ENCODE assay signal across 8 cellular contexts in genomic region chr20:25309395-25310267, GRCh38.
DNase-seq lines count a peak whose midpoint lies in the region; ATAC-seq lines count a peak whose summit lies in the region.

No MANE protein-coding gene starts in this region.

- H3K9me3 Mint-ChIP-seq in activated naive CD8-positive, alpha-beta T cell treated with anti-CD3 and anti-CD28 coated beads, Interleukin-2, amount 10 ng/mL, durations not matched to agents 7 days and 5 days = no peaks in the 10 kb centered on the region
- no peaks in the 10 kb centered on the region for H3K9me3 Mint-ChIP-seq in stimulated activated memory B cell treated with anti-CD40 and anti-IgM and Interleukin-4, amounts not matched to agents 10 μg/mL and 1 μg/mL and 100 μg/mL, for 72 hours

- H3K36me3 Mint-ChIP-seq in activated naive CD8-positive, alpha-beta T cell treated with anti-CD3 and anti-CD28 coated beads, Interleukin-2, amount 10 ng/mL, durations not matched to agents 7 days and 5 days = peaks cover 8% of the 10 kb centered on the region
- peaks cover 17% of the 10 kb centered on the region for H3K36me3 Mint-ChIP-seq in stimulated activated memory B cell treated with anti-CD40 and anti-IgM and Interleukin-4, amounts not matched to agents 10 μg/mL and 1 μg/mL and 100 μg/mL, for 72 hours

- intact Hi-C loops in left ventricle myocardium superior (cut with micrococcal nuclease) = no loop called here

- peak overlapping the region; percentile 48 for H3K27ac Mint-ChIP-seq in activated naive CD8-positive, alpha-beta T cell treated with anti-CD3 and anti-CD28 coated beads, Interleukin-2, amount 10 ng/mL, durations not matched to agents 7 days and 5 days
- peak overlapping the region; percentile 92 for H3K27ac Mint-ChIP-seq in stimulated activated memory B cell treated with anti-CD40 and anti-IgM and Interleukin-4, amounts not matched to agents 10 μg/mL and 1 μg/mL and 100 μg/mL, for 72 hours

- no peak for ATAC-seq in activated naive CD8-positive, alpha-beta T cell treated with anti-CD3 and anti-CD28 coated beads, Interleukin-2, amount 10 ng/mL, durations not matched to agents 7 days and 5 days (ENCODE audit: low read depth)
- peak; percentile 64 for ATAC-seq in left ventricle myocardium superior
- peak; percentile 77 for ATAC-seq in stimulated activated memory B cell treated with anti-CD40 and anti-IgM and Interleukin-4, amounts not matched to agents 10 μg/mL and 1 μg/mL and 100 μg/mL, for 72 hours
- no peak for ATAC-seq in HG03025 (IDR thresholded peaks at IDR 0.05; ENCODE audit: low FRiP score, unreplicated experiment)

- peaks cover 19% of the 10 kb centered on the region for H3K4me1 Mint-ChIP-seq in activated naive CD8-positive, alpha-beta T cell treated with anti-CD3 and anti-CD28 coated beads, Interleukin-2, amount 10 ng/mL, durations not matched to agents 7 days and 5 days
- H3K4me1 Mint-ChIP-seq in stimulated activated memory B cell treated with anti-CD40 and anti-IgM and Interleukin-4, amounts not matched to agents 10 μg/mL and 1 μg/mL and 100 μg/mL, for 72 hours = peaks cover 46% of the 10 kb centered on the region

- H3K4me3 Mint-ChIP-seq in activated naive CD8-positive, alpha-beta T cell treated with anti-CD3 and anti-CD28 coated beads, Interleukin-2, amount 10 ng/mL, durations not matched to agents 7 days and 5 days = no peak overlapping the region
- H3K4me3 Mint-ChIP-seq in stimulated activated memory B cell treated with anti-CD40 and anti-IgM and Interleukin-4, amounts not matched to agents 10 μg/mL and 1 μg/mL and 100 μg/mL, for 72 hours = no peak overlapping the region

- H3K27me3 Mint-ChIP-seq in activated naive CD8-positive, alpha-beta T cell treated with anti-CD3 and anti-CD28 coated beads, Interleukin-2, amount 10 ng/mL, durations not matched to agents 7 days and 5 days = no peaks in the 10 kb centered on the region
- H3K27me3 Mint-ChIP-seq in stimulated activated memory B cell treated with anti-CD40 and anti-IgM and Interleukin-4, amounts not matched to agents 10 μg/mL and 1 μg/mL and 100 μg/mL, for 72 hours = no peaks in the 10 kb centered on the region

- peak; percentile 75 for DNase-seq in CD1c-positive myeloid dendritic cell (ENCODE audit: extremely low spot score)
- peak in 65 of 76 experiments; percentile 8 to 79 (median 53) for DNase-seq in HUDEP-2 (lab: John Stamatoyannopoulos, UW; ENCODE audit: unreplicated experiment in 76 of 76)
- peak; percentile 27 for DNase-seq in activated naive CD8-positive, alpha-beta T cell treated with anti-CD3 and anti-CD28 coated beads, Interleukin-2, amount 10 ng/mL, durations not matched to agents 7 days and 5 days
- DNase-seq in left ventricle myocardium superior = peak; percentile 52
- no peak for DNase-seq in stimulated activated CD4-positive, alpha-beta T cell treated with anti-CD3 and anti-CD28 coated beads, Interleukin-2, amount 100 ng/mL, for 48 hours
- DNase-seq in stimulated activated naive CD4-positive, alpha-beta T cell (lab: John Stamatoyannopoulos, UW) = no peak

- POLR2A ChIA-PET in activated naive CD8-positive, alpha-beta T cell treated with anti-CD3 and anti-CD28 coated beads, Interleukin-2, amount 10 ng/mL, durations not matched to agents 7 days and 5 days (lab: Charles Lee) = no interaction called here

Comparison
In these comparisons a context has a peak if more than half of its experiments do, and no peak if none do; other contexts are left out.
1. DNase-seq: peak in CD1c-positive myeloid dendritic cell (single experiment), HUDEP-2 (65 of 76), activated naive CD8-positive, alpha-beta T cell treated with anti-CD3 and anti-CD28 coated beads, Interleukin-2, amount 10 ng/mL, durations not matched to agents 7 days and 5 days (single experiment) and left ventricle myocardium superior (single experiment); none in stimulated activated CD4-positive, alpha-beta T cell treated with anti-CD3 and anti-CD28 coated beads, Interleukin-2, amount 100 ng/mL, for 48 hours (0 of 2) and stimulated activated naive CD4-positive, alpha-beta T cell (0 of 6).
2. ATAC-seq: peak in left ventricle myocardium superior (single experiment) and stimulated activated memory B cell treated with anti-CD40 and anti-IgM and Interleukin-4, amounts not matched to agents 10 μg/mL and 1 μg/mL and 100 μg/mL, for 72 hours (single experiment); none in activated naive CD8-positive, alpha-beta T cell treated with anti-CD3 and anti-CD28 coated beads, Interleukin-2, amount 10 ng/mL, durations not matched to agents 7 days and 5 days (single experiment) and HG03025 (single experiment).